28 cellular contexts compared by ENCODE assay signal in genomic region chr17:35618628-35619027, GRCh38. TPM values are rescaled to one million over a fixed set of nuclear protein-coding genes. Genes with fewer than 3 reads are reported as not detected.
DNase-seq lines count a peak whose midpoint lies in the region; ATAC-seq, FAIRE-seq and TF ChIP-seq lines count a peak whose summit lies in the region.
"Had no signal": no experiment of that assay in that cellular context is flagged by ENCODE, and none has a peak within 500 bp of the region (broad histone marks: within the 10 kb centered on the region; RNA-seq: fewer than 3 reads in every experiment).

No MANE protein-coding gene starts in this region.

- peaks cover 18 to 25% (median 20%) of the 10 kb centered on the region in 3 donors for H3K4me1 ChIP-seq in skeletal muscle tissue (ENCODE audit: control insufficient read depth in 3 of 3, insufficient read depth in 3 of 3, low read length in 3 of 3)
- H3K4me1 ChIP-seq: SJCRH30 had no signal

- H3K27me3 ChIP-seq in skeletal muscle tissue (ENCODE audit: control insufficient read depth in 3 of 3, insufficient read depth in 3 of 3, low read length in 3 of 3), result no peaks in the 10 kb centered on the region
- H3K27me3 ChIP-seq: SJCRH30 had no signal

- peaks cover 2% of the 10 kb centered on the region for H3K4me1 Mint-ChIP-seq in activated naive CD8-positive, alpha-beta T cell treated with anti-CD3 and anti-CD28 coated beads for 36 hours

- H3K27ac Mint-ChIP-seq in activated naive CD8-positive, alpha-beta T cell treated with anti-CD3 and anti-CD28 coated beads for 36 hours, result no peak overlapping the region
- H3K27ac Mint-ChIP-seq: B cell had no signal

- H3K27ac ChIP-seq in VCaP, result peak overlapping the region; percentile 34
- H3K27ac ChIP-seq in skeletal muscle tissue (ENCODE audit: low read depth, low read length), result peak overlapping the region; percentile 42
- H3K27ac ChIP-seq: C4-2B, GM23248, PC-9, SJCRH30 had no signal

- H3K36me3 ChIP-seq in skeletal muscle tissue (ENCODE audit: control insufficient read depth in 3 of 3, insufficient read depth in 3 of 3, low read length in 3 of 3), result peaks cover 0 to under 1% (median 0%) of the 10 kb centered on the region in 3 donors

- H3K36me3 Mint-ChIP-seq in activated naive CD8-positive, alpha-beta T cell treated with anti-CD3 and anti-CD28 coated beads for 36 hours, result no peaks in the 10 kb centered on the region

- H3K9me3 ChIP-seq in skeletal muscle tissue (ENCODE audit: control insufficient read depth in 3 of 3, low read length in 3 of 3), result no peaks in the 10 kb centered on the region
- H3K9me3 ChIP-seq: SJCRH30 had no signal

- intact Hi-C loops in left colon (cut with DNase I, micrococcal nuclease), result loop anchor here in 1 of 2 donors (10.0 kb wide), 1 partner anchor 126 kb away; no protein-coding TSS in a partner anchor

- peak overlapping the region in 1 of 3 donors; percentile 26 for H3K4me3 ChIP-seq in skeletal muscle tissue (ENCODE audit: low read length in 3 of 3)
- H3K4me3 ChIP-seq: GM23248, PC-9, SJCRH30 had no signal

- no peak overlapping the region for H3K9ac ChIP-seq in skeletal muscle tissue (ENCODE audit: low read depth in 1 of 3, low read length in 3 of 3)
- H3K9ac ChIP-seq: GM23248 had no signal

- no peaks in the 10 kb centered on the region for H3K9me3 Mint-ChIP-seq in activated naive CD8-positive, alpha-beta T cell treated with anti-CD3 and anti-CD28 coated beads for 36 hours
- H3K9me3 Mint-ChIP-seq: CD8-positive, alpha-beta memory T cell had no signal

- no peak overlapping the region for H3K4me3 Mint-ChIP-seq in activated naive CD8-positive, alpha-beta T cell treated with anti-CD3 and anti-CD28 coated beads for 36 hours
- H3K4me3 Mint-ChIP-seq: B cell; CD8-positive, alpha-beta memory T cell had no signal

- FAIRE-seq in GM19239 (lab: Jason Lieb, UNC), result peak; percentile 33
- FAIRE-seq: HepG2 had no signal

- DNase-seq in GM19239 (ENCODE audit: insufficient read length, low spot score), result no peak
- no peak for DNase-seq in left colon
- no peak for DNase-seq in activated naive CD8-positive, alpha-beta T cell treated with anti-CD3 and anti-CD28 coated beads for 36 hours
- no peak for DNase-seq in kidney tubule cell (ENCODE audit: low spot score)
- no peak for DNase-seq in activated CD4-positive, CD25-positive, alpha-beta regulatory T cell treated with anti-CD3 and anti-CD28 coated beads, Interleukin-2, amount 50 U/mL, for 72 hours
- DNase-seq: Calu3; CD8-positive, alpha-beta memory T cell; DND-41; GM23248; H7; Kasumi-1; MV-4-11; NCI-H2029; NCI-H446; NCI-H526; PC-9; SJCRH30 had no signal

- H3K27me3 Mint-ChIP-seq in activated naive CD8-positive, alpha-beta T cell treated with anti-CD3 and anti-CD28 coated beads for 36 hours, result no peaks in the 10 kb centered on the region
- H3K27me3 Mint-ChIP-seq: B cell; CD8-positive, alpha-beta memory T cell had no signal

- peak; percentile 94 for ATAC-seq in left colon
- ATAC-seq: HepG2, Right ventricle myocardium inferior, SK-N-SH treated with all-trans-retinoic acid at 6 μM for 48 hours had no signal

- no peak for TF ChIP-seq CTCF in VCaP (conservative IDR thresholded peaks at IDR 0.05)

RNA-seq across cellular contexts. Expression of gene AP2B1, which starts 31.5 kb away (rescaled TPM):
- total RNA-seq in left colon, result 100 to 1,000 TPM; 154 to 190 TPM
- 45.4 TPM for total RNA-seq in skeletal muscle tissue
- 100 to 1,000 TPM; 147 to 150 TPM for total RNA-seq in activated naive CD8-positive, alpha-beta T cell treated with anti-CD3 and anti-CD28 coated beads for 36 hours

RNA-seq across cellular contexts. Expression of gene PEX12, which starts 40.3 kb away (rescaled TPM):
- total RNA-seq in left colon, result 1 to 10 TPM; 2.8 to 4.7 TPM
- 4.7 TPM for total RNA-seq in skeletal muscle tissue
- 1 to 10 TPM; 6.6 to 6.9 TPM for total RNA-seq in activated naive CD8-positive, alpha-beta T cell treated with anti-CD3 and anti-CD28 coated beads for 36 hours

RNA-seq across cellular contexts. Expression of gene SLFN14, which starts 58.0 kb away (rescaled TPM):
- total RNA-seq in left colon (not detected), skeletal muscle tissue (1.0 TPM)
- under 1 TPM; 0.10 to 0.14 TPM for total RNA-seq in activated naive CD8-positive, alpha-beta T cell treated with anti-CD3 and anti-CD28 coated beads for 36 hours
- total RNA-seq: A673, B cell, Calu3, GM23248, H7, HepG2, HT1080, M059J, PC-9, Right ventricle myocardium inferior, RPMI7951, SJCRH30 had no signal
